15 cellular contexts compared by ENCODE assay signal in the genomic region with DNA sequence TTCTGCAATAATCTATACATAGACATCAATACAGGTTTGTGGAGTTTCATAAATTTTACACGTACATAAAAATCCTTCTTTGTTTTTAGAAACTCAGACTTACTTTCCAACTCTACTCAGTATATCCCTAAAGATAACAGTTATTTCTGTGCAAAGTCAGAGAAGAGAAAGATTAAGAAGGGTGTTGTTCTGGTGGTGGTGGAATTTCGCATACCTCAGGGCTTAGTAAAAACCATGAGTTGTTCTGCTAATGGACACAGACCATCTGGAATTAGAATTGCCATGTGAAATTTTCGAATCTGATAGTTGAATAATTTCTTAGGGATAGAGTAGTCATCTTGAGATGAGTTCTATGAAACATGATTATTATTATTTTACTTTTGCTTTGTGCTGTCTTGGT.
DNase-seq lines count a peak whose midpoint lies in the region; ATAC-seq and TF ChIP-seq lines count a peak whose summit lies in the region.
"Had no signal": no experiment of that assay in that cellular context is flagged by ENCODE, and none has a peak within 500 bp of the region (broad histone marks: within the 10 kb centered on the region; RNA-seq: fewer than 3 reads in every experiment).

No MANE protein-coding gene starts in this region.

- DNase-seq in AG09309 (ENCODE audit: low read depth) (peak; percentile 49), M059J (ENCODE audit: low read depth) (peak; percentile 59), epidermal melanocyte (ENCODE audit: insufficient read length, low spot score) (peak; percentile 27), LoVo (ENCODE audit: low spot score) (no peak), NCI-H2196 (lab: John Stamatoyannopoulos, UW; ENCODE audit: unreplicated experiment) (no peak)
- no peak for DNase-seq in activated naive CD4-positive, alpha-beta T cell treated with anti-CD3 and anti-CD28 coated beads, Interleukin-2, amount 10 ng/mL, durations not matched to agents 7 days and 5 days
- DNase-seq: activated T-cell treated with anti-CD3 and anti-CD28 coated beads for 4 hours; BE2C; Kasumi-1; NCI-H1930; stimulated activated CD8-positive, alpha-beta memory T cell treated with anti-CD3 and anti-CD28 coated beads, Interleukin-4, amount 100 ng/mL, for 48 hours had no signal

- peak overlapping the region in 2 of 3 experiments; percentile 15 to 41 for H3K27ac Mint-ChIP-seq in nephron
- no peak overlapping the region for H3K27ac Mint-ChIP-seq in activated naive CD4-positive, alpha-beta T cell treated with anti-CD3 and anti-CD28 coated beads, Interleukin-2, amount 10 ng/mL, durations not matched to agents 7 days and 5 days
- H3K27ac Mint-ChIP-seq: memory B cell had no signal

- H3K4me3 Mint-ChIP-seq in nephron: no peak overlapping the region
- no peak overlapping the region for H3K4me3 Mint-ChIP-seq in activated naive CD4-positive, alpha-beta T cell treated with anti-CD3 and anti-CD28 coated beads, Interleukin-2, amount 10 ng/mL, durations not matched to agents 7 days and 5 days
- H3K4me3 Mint-ChIP-seq: GM23338, memory B cell had no signal

- peaks cover 13% of the 10 kb centered on the region for H3K4me1 Mint-ChIP-seq in nephron
- no peaks in the 10 kb centered on the region for H3K4me1 Mint-ChIP-seq in activated naive CD4-positive, alpha-beta T cell treated with anti-CD3 and anti-CD28 coated beads, Interleukin-2, amount 10 ng/mL, durations not matched to agents 7 days and 5 days
- H3K4me1 Mint-ChIP-seq: memory B cell had no signal

- TF ChIP-seq CTCF in AG09309 (IDR thresholded peaks at IDR 0.05; ENCODE audit: control insufficient read depth, insufficient read depth, low read depth, low read length, missing control alignments) (no peak), nephron (IDR thresholded peaks at IDR 0.05; ENCODE audit: unreplicated experiment in 3 of 3) (no peak)

- H3K4me3 ChIP-seq in AG09309 (ENCODE audit: control insufficient read depth, low read depth, low read length): no peak overlapping the region
- H3K4me3 ChIP-seq: GM23338 had no signal

- no peak for ATAC-seq in GM18858 (IDR thresholded peaks at IDR 0.05; ENCODE audit: unreplicated experiment)
- ATAC-seq: GM23338 had no signal

- no peaks in the 10 kb centered on the region for H3K9me3 Mint-ChIP-seq in nephron
- H3K9me3 Mint-ChIP-seq in activated naive CD4-positive, alpha-beta T cell treated with anti-CD3 and anti-CD28 coated beads, Interleukin-2, amount 10 ng/mL, durations not matched to agents 7 days and 5 days: no peaks in the 10 kb centered on the region
- H3K9me3 Mint-ChIP-seq: GM23338, memory B cell had no signal

- H3K27me3 Mint-ChIP-seq in nephron (ENCODE audit: low read depth): no peaks in the 10 kb centered on the region
- H3K27me3 Mint-ChIP-seq in activated naive CD4-positive, alpha-beta T cell treated with anti-CD3 and anti-CD28 coated beads, Interleukin-2, amount 10 ng/mL, durations not matched to agents 7 days and 5 days: no peaks in the 10 kb centered on the region
- H3K27me3 Mint-ChIP-seq: memory B cell had no signal

- CTCF ChIA-PET in activated naive CD4-positive, alpha-beta T cell treated with anti-CD3 and anti-CD28 coated beads, Interleukin-2, amount 10 ng/mL, durations not matched to agents 7 days and 5 days (lab: Charles Lee): no interaction called here

- peaks cover 8% of the 10 kb centered on the region for H3K36me3 Mint-ChIP-seq in nephron (ENCODE audit: low read depth)
- no peaks in the 10 kb centered on the region for H3K36me3 Mint-ChIP-seq in activated naive CD4-positive, alpha-beta T cell treated with anti-CD3 and anti-CD28 coated beads, Interleukin-2, amount 10 ng/mL, durations not matched to agents 7 days and 5 days

Comparison
In these comparisons a context has a peak if more than half of its experiments do, and no peak if none do; other contexts are left out.
1. DNase-seq: peak in AG09309 (single experiment), M059J (single experiment) and epidermal melanocyte (single experiment); none in LoVo (single experiment), activated naive CD4-positive, alpha-beta T cell treated with anti-CD3 and anti-CD28 coated beads, Interleukin-2, amount 10 ng/mL, durations not matched to agents 7 days and 5 days (single experiment) and NCI-H2196 (single experiment).